23 cellular contexts compared by ENCODE assay signal in genomic region chr7:39324134-39324760, GRCh38.
"Had no signal": no experiment of that assay in that cellular context is flagged by ENCODE, and none has a peak within 500 bp of the region (broad histone marks: within the 10 kb centered on the region; RNA-seq: fewer than 3 reads in every experiment).

No MANE protein-coding gene starts in this region.

- H3K4me3 ChIP-seq: ascending aorta, body of pancreas had no signal

- H3K36me3 Mint-ChIP-seq: activated naive CD4-positive, alpha-beta T cell treated with anti-CD3 and anti-CD28 coated beads, Interleukin-2, amount 50 U/mL, for 24 hours had no signal

- DNase-seq: activated CD4-positive, alpha-beta T cell treated with anti-CD3 and anti-CD28 coated beads for 48 hours; activated CD4-positive, alpha-beta T cell treated with anti-CD3 and anti-CD28 coated beads, Interleukin-2, amount 50 U/mL, for 4 hours; activated CD4-positive, CD25-positive, alpha-beta regulatory T cell treated with anti-CD3 and anti-CD28 coated beads, Interleukin-2, amount 50 U/mL, for 72 hours; activated CD8-positive, alpha-beta memory T cell treated with anti-CD3 and anti-CD28 coated beads, Interleukin-2, amount 50 U/mL, for 48 hours; activated CD8-positive, alpha-beta T cell treated with anti-CD3 and anti-CD28 coated beads, Interleukin-2, amount 10 ng/mL, durations not matched to agents 7 days and 5 days; activated effector memory CD4-positive, alpha-beta T cell treated with Interleukin-2 at 50 U/mL for 16 hours; activated naive CD4-positive, alpha-beta T cell; activated T-cell treated with anti-CD3 and anti-CD28 coated beads, Interleukin-2, amount 50 U/mL, for 1 hour; body of pancreas; cortex of kidney; NCI-H1092; NCI-H1436; NCI-H1694 treated with DMSO at 0.1 percent for 48 hours; NCI-H2029 treated with DMSO at 0.1 percent for 48 hours; NCI-H510A treated with DMSO at 0.1 percent for 48 hours; NCI-H69; PC-3; SHP77 treated with DMSO at 0.1 percent for 48 hours had no signal

- H3K9me3 Mint-ChIP-seq: central memory CD8-positive, alpha-beta T cell; T-helper 1 cell treated with Interleukin-12 subunit alpha and Interleukin-12 subunit beta and Interleukin-4 antibody, amounts not matched to agents 30 μg/mL and 1 μg/mL, for 36 hours had no signal

- H3K4me1 Mint-ChIP-seq: activated naive CD4-positive, alpha-beta T cell treated with anti-CD3 and anti-CD28 coated beads, Interleukin-2, amount 50 U/mL, for 24 hours; central memory CD8-positive, alpha-beta T cell had no signal

- H3K4me3 Mint-ChIP-seq: activated CD8-positive, alpha-beta T cell treated with anti-CD3 and anti-CD28 coated beads, Interleukin-2, amount 10 ng/mL, durations not matched to agents 7 days and 5 days; activated naive CD4-positive, alpha-beta T cell treated with anti-CD3 and anti-CD28 coated beads, Interleukin-2, amount 50 U/mL, for 24 hours; central memory CD8-positive, alpha-beta T cell; T-helper 1 cell treated with Interleukin-12 subunit alpha and Interleukin-12 subunit beta and Interleukin-4 antibody, amounts not matched to agents 30 μg/mL and 1 μg/mL, for 36 hours; WTC11 had no signal

- H3K27ac ChIP-seq: ascending aorta, body of pancreas had no signal

- H3K4me1 ChIP-seq: ascending aorta, body of pancreas had no signal

- ATAC-seq: activated CD8-positive, alpha-beta T cell treated with anti-CD3 and anti-CD28 coated beads, Interleukin-2, amount 10 ng/mL, durations not matched to agents 7 days and 5 days; body of pancreas; PC-3; WTC11 had no signal

- H3K36me3 ChIP-seq: ascending aorta had no signal

- H3K9me3 ChIP-seq: ascending aorta, body of pancreas had no signal

- H3K27me3 ChIP-seq: ascending aorta, body of pancreas had no signal

- H3K27ac Mint-ChIP-seq: activated CD8-positive, alpha-beta T cell treated with anti-CD3 and anti-CD28 coated beads, Interleukin-2, amount 10 ng/mL, durations not matched to agents 7 days and 5 days; activated naive CD4-positive, alpha-beta T cell treated with anti-CD3 and anti-CD28 coated beads, Interleukin-2, amount 50 U/mL, for 24 hours; T-helper 1 cell treated with Interleukin-12 subunit alpha and Interleukin-12 subunit beta and Interleukin-4 antibody, amounts not matched to agents 30 μg/mL and 1 μg/mL, for 36 hours; WTC11 had no signal
